1 cellular context compared by ENCODE assay signal in the genomic region with DNA sequence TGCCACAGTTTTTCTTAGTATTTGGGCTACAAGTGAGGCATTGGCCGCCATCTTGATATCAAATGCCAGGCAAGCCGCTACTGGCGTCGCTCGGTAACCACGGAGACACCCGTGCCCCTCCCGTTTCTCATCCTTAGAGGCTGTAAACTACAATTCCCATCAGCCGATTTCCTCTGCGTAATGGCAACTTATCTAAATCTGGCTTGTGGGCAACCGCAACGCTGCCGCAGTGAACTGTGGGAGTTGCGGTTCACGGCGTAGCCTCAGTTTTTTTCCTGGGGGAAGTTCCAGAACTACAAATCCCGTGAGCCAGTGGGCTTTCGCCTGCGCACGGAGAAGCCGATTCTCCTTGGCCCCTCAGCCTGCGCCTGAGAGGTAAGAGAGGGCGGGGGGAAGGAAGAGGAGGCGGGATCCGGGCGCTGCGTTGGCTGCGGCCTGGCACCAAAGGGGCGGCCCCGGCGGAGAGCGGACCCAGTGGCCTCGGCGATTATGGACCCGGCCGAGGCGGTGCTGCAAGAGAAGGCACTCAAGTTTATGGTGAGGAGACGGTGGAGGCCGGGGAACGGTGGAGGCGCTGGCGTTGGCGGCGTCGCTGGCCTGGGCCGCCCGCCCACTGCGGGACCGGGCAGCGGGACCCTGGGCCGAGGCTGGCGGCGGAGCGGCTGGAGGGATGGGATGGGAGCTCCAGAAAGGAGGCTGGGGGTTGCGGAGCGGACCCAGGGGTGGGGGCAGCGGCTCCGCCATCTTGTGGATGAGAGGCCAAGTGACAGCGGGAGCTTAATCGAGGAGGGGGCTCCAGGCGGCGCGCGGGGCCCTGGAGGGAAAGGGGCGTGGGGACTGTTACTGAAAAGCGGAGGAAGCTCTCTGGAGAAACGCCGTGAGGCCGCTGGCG.
TF ChIP-seq lines count a peak whose summit lies in the region.

BTRC (plus strand) TSS at position 474 of the 892 bp plus-strand sequence; CDS start at position 490, 16 bp downstream.

TF ChIP-seq in HepG2, 621 proteins besides CTCF, POLR2A, EP300 and RAD21 (continued from another document and continues in another):
- TF ChIP-seq ZNF639 (CRISPR knock-in tag; conservative IDR thresholded peaks at IDR 0.05) (no peak; the same call in 1 of the 2 replicates), ZNF33A (CRISPR knock-in tag; IDR thresholded peaks at IDR 0.05; ENCODE audit: borderline replicate concordance) (no peak), GABPA (IDR thresholded peaks at IDR 0.05; ENCODE audit: low read depth, low read length) (no peak), GABPA (CRISPR knock-in tag; IDR thresholded peaks at IDR 0.05; ENCODE audit: low read depth) (peak; percentile 87), ZNF160 (CRISPR knock-in tag; IDR thresholded peaks at IDR 0.05) (0 out of 2 replicates have a peak, but pooled peaks have one; percentile 46), MYC (CRISPR knock-in tag; IDR thresholded peaks at IDR 0.05; ENCODE audit: borderline replicate concordance) (peak; percentile 24; the same call in 1 of the 2 replicates), RFX3 (CRISPR knock-in tag; IDR thresholded peaks at IDR 0.05) (peak; percentile 94), REL (CRISPR knock-in tag; conservative IDR thresholded peaks at IDR 0.05) (no peak), FOXA3 (CRISPR knock-in tag; IDR thresholded peaks at IDR 0.05) (peak; percentile 59; the same call in 1 of the 2 replicates), PAWR (CRISPR knock-in tag; IDR thresholded peaks at IDR 0.05; ENCODE audit: borderline replicate concordance) (no peak), RBM22 (optimal IDR thresholded peaks at IDR 0.05; ENCODE audit: low read length) (peak; percentile 89), EEA1 (CRISPR knock-in tag; IDR thresholded peaks at IDR 0.05; ENCODE audit: borderline replicate concordance) (peak; percentile 59; the same call in 1 of the 2 replicates), ZNF543 (CRISPR knock-in tag; IDR thresholded peaks at IDR 0.05) (peak; percentile 32; the same call in 1 of the 2 replicates), ZNF616 (CRISPR knock-in tag; IDR thresholded peaks at IDR 0.05; ENCODE audit: low read depth) (peak; percentile 84; the same call in 1 of the 2 replicates), TSC22D2 (CRISPR knock-in tag; IDR thresholded peaks at IDR 0.05; ENCODE audit: borderline replicate concordance) (no peak), NFIC (IDR thresholded peaks at IDR 0.05; ENCODE audit: low read length) (no peak), CCAR2 (optimal IDR thresholded peaks at IDR 0.05; ENCODE audit: low read depth, low read length) (peak; percentile 18), ZNF335 (CRISPR knock-in tag; IDR thresholded peaks at IDR 0.05) (peak; percentile 79), SOX13 (IDR thresholded peaks at IDR 0.05) (no peak), SOX13 (CRISPR knock-in tag; conservative IDR thresholded peaks at IDR 0.05 in 1 of 2, IDR thresholded peaks at IDR 0.05 in 1 of 2) (peak in 1 of 2 experiments; percentile 26; a peak in 1 of 4 replicates), RCOR2 (CRISPR knock-in tag; IDR thresholded peaks at IDR 0.05) (no peak), ZNF556 (CRISPR knock-in tag; IDR thresholded peaks at IDR 0.05; ENCODE audit: borderline replicate concordance) (peak; percentile 85; the same call in 1 of the 2 replicates), TBX2 (CRISPR knock-in tag; IDR thresholded peaks at IDR 0.05; ENCODE audit: borderline replicate concordance) (peak; percentile 58; the same call in 1 of the 2 replicates), POLR2AphosphoS5 (IDR thresholded peaks at IDR 0.05; ENCODE audit: low read depth, low read length) (peak; percentile 77), ZNF776 (CRISPR knock-in tag; IDR thresholded peaks at IDR 0.05) (0 out of 2 replicates have a peak, but pooled peaks have one; percentile 20), ZNF83 (CRISPR knock-in tag; IDR thresholded peaks at IDR 0.05; ENCODE audit: borderline replicate concordance) (no peak), ZNF816 (CRISPR knock-in tag; IDR thresholded peaks at IDR 0.05; ENCODE audit: borderline replicate concordance) (no peak), RFXAP (CRISPR knock-in tag; IDR thresholded peaks at IDR 0.05; ENCODE audit: borderline replicate concordance) (0 out of 2 replicates have a peak, but pooled peaks have one; percentile 72), ZBTB44 (CRISPR knock-in tag; IDR thresholded peaks at IDR 0.05) (no peak), HOXA3 (CRISPR knock-in tag; IDR thresholded peaks at IDR 0.05) (peak; percentile 77; the same call in 1 of the 2 replicates), PBX3 (CRISPR knock-in tag; IDR thresholded peaks at IDR 0.05; ENCODE audit: borderline replicate concordance) (no peak), KMT2A (CRISPR knock-in tag; IDR thresholded peaks at IDR 0.05) (peak; percentile 57), THAP9 (CRISPR knock-in tag; IDR thresholded peaks at IDR 0.05; ENCODE audit: borderline replicate concordance) (peak; percentile 100), ZNF143 (CRISPR knock-in tag; IDR thresholded peaks at IDR 0.05) (peak; percentile 100), ZSCAN20 (CRISPR knock-in tag; IDR thresholded peaks at IDR 0.05; ENCODE audit: borderline replicate concordance) (no peak), TARDBP (CRISPR knock-in tag; IDR thresholded peaks at IDR 0.05) (peak; percentile 33; the same call in 1 of the 2 replicates), POLR2G (IDR thresholded peaks at IDR 0.05; ENCODE audit: low read depth, low read length) (peak; percentile 85), ELF3 (CRISPR knock-in tag; IDR thresholded peaks at IDR 0.05) (peak; percentile 48), TCF12 (IDR thresholded peaks at IDR 0.05) (no peak), TCF12 (CRISPR knock-in tag; IDR thresholded peaks at IDR 0.05) (no peak), ZNF414 (CRISPR knock-in tag; IDR thresholded peaks at IDR 0.05) (no peak)
- TF ChIP-seq, protein P1, sequence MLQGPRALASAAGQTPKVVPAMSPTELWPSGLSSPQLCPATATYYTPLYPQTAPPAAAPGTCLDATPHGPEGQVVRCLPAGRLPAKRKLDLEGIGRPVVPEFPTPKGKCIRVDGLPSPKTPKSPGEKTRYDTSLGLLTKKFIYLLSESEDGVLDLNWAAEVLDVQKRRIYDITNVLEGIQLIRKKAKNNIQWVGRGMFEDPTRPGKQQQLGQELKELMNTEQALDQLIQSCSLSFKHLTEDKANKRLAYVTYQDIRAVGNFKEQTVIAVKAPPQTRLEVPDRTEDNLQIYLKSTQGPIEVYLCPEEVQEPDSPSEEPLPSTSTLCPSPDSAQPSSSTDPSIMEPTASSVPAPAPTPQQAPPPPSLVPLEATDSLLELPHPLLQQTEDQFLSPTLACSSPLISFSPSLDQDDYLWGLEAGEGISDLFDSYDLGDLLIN (CRISPR knock-in tag; IDR thresholded peaks at IDR 0.05; ENCODE audit: borderline replicate concordance), result peak; percentile 84
- TF ChIP-seq, protein P2, sequence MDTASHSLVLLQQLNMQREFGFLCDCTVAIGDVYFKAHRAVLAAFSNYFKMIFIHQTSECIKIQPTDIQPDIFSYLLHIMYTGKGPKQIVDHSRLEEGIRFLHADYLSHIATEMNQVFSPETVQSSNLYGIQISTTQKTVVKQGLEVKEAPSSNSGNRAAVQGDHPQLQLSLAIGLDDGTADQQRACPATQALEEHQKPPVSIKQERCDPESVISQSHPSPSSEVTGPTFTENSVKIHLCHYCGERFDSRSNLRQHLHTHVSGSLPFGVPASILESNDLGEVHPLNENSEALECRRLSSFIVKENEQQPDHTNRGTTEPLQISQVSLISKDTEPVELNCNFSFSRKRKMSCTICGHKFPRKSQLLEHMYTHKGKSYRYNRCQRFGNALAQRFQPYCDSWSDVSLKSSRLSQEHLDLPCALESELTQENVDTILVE (CRISPR knock-in tag; IDR thresholded peaks at IDR 0.05), result 0 out of 2 replicates have a peak, but pooled peaks have one; percentile 43
- TF ChIP-seq, protein P3, sequence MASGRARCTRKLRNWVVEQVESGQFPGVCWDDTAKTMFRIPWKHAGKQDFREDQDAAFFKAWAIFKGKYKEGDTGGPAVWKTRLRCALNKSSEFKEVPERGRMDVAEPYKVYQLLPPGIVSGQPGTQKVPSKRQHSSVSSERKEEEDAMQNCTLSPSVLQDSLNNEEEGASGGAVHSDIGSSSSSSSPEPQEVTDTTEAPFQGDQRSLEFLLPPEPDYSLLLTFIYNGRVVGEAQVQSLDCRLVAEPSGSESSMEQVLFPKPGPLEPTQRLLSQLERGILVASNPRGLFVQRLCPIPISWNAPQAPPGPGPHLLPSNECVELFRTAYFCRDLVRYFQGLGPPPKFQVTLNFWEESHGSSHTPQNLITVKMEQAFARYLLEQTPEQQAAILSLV (CRISPR knock-in tag; IDR thresholded peaks at IDR 0.05; ENCODE audit: borderline replicate concordance), result peak; percentile 36
- TF ChIP-seq, protein P4, sequence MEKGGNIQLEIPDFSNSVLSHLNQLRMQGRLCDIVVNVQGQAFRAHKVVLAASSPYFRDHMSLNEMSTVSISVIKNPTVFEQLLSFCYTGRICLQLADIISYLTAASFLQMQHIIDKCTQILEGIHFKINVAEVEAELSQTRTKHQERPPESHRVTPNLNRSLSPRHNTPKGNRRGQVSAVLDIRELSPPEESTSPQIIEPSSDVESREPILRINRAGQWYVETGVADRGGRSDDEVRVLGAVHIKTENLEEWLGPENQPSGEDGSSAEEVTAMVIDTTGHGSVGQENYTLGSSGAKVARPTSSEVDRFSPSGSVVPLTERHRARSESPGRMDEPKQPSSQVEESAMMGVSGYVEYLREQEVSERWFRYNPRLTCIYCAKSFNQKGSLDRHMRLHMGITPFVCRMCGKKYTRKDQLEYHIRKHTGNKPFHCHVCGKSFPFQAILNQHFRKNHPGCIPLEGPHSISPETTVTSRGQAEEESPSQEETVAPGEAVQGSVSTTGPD (CRISPR knock-in tag; IDR thresholded peaks at IDR 0.05), result no peak
